In genomic region chr1:222955964-222956363, GRCh38 we compare ENCODE assay signal across 18 cellular contexts.
DNase-seq lines count a peak whose midpoint lies in the region; ATAC-seq, FAIRE-seq and TF ChIP-seq lines count a peak whose summit lies in the region.
"Had no signal": no experiment of that assay in that cellular context is flagged by ENCODE, and none has a peak within 500 bp of the region (broad histone marks: within the 10 kb centered on the region; RNA-seq: fewer than 3 reads in every experiment).

No MANE protein-coding gene starts in this region.

- H3K23ac ChIP-seq in IMR-90 (ENCODE audit: low read depth, low read length), result no peak overlapping the region

- H3K27ac Mint-ChIP-seq in nephron progenitor cell, result peak overlapping the region; percentile 58
- no peak overlapping the region for H3K27ac Mint-ChIP-seq in activated naive CD8-positive, alpha-beta T cell treated with anti-CD3 and anti-CD28 coated beads for 36 hours
- H3K27ac Mint-ChIP-seq: CD8-positive, alpha-beta T cell; GM23338 had no signal

- no peaks in the 10 kb centered on the region for H3K9me1 ChIP-seq in IMR-90 (ENCODE audit: insufficient read depth, low read length)
- no peaks in the 10 kb centered on the region for H3K9me1 ChIP-seq in keratinocyte (ENCODE audit: control insufficient read depth, extremely low read depth, insufficient read depth, low read length)

- no peak overlapping the region for H2BK15ac ChIP-seq in IMR-90 (ENCODE audit: low read depth, low read length)

- no peak overlapping the region for H3K14ac ChIP-seq in IMR-90 (replicated peaks; ENCODE audit: low read depth, low read length)

- POLR2A ChIA-PET in IMR-90 (lab: Charles Lee; ENCODE audit: unreplicated experiment), result no interaction called here

- H3K4me3 ChIP-seq in IMR-90 (ENCODE audit: insufficient read depth, low read depth, low read length) (no peak overlapping the region), esophagus muscularis mucosa (no peak overlapping the region), keratinocyte (ENCODE audit: control insufficient read depth in 2 of 3, extremely low read depth in 1 of 3, insufficient read depth in 2 of 3, low read depth in 1 of 3, low read length in 3 of 3) (no peak overlapping the region), aorta (ENCODE audit: low read length in 2 of 2) (no peak overlapping the region)
- H3K4me3 ChIP-seq: GM23338 had no signal

- H3K9ac ChIP-seq in IMR-90 (ENCODE audit: low read depth, low read length) (no peak overlapping the region), keratinocyte (ENCODE audit: control insufficient read depth, extremely low read depth, insufficient read depth, low read length) (no peak overlapping the region)

- H2BK20ac ChIP-seq in IMR-90 (ENCODE audit: low read depth, low read length), result no peak overlapping the region

- DNase-seq in IMR-90, result no peak
- DNase-seq in esophagus muscularis mucosa (ENCODE audit: extremely low spot score), result no peak
- DNase-seq in keratinocyte (ENCODE audit: low read depth, low spot score), result no peak
- DNase-seq in nephron progenitor cell, result no peak
- no peak for DNase-seq in aorta
- DNase-seq in activated naive CD8-positive, alpha-beta T cell treated with anti-CD3 and anti-CD28 coated beads for 36 hours, result no peak
- DNase-seq: Caco-2; CD8-positive, alpha-beta T cell; DND-41; GDM1; H7 had no signal

- in situ Hi-C loops in IMR-90 (cut with MboI; ENCODE audit: low sequenced_read_pairs), result no loop called here

- no peak for TF ChIP-seq RAD21 in IMR-90 (IDR thresholded peaks at IDR 0.05; ENCODE audit: low read length)

- no peaks in the 10 kb centered on the region for H3K27me3 Mint-ChIP-seq in nephron progenitor cell (ENCODE audit: low read depth, poor library complexity)
- no peaks in the 10 kb centered on the region for H3K27me3 Mint-ChIP-seq in activated naive CD8-positive, alpha-beta T cell treated with anti-CD3 and anti-CD28 coated beads for 36 hours

- dilution Hi-C loops in IMR-90 (cut with HindIII; ENCODE audit: low sequenced_read_pairs, unreplicated experiment) (no loop called here), keratinocyte (cut with MboI; ENCODE audit: extremely low pct_ligation_motif_present, low sequenced_read_pairs) (no loop called here)

- H3K56ac ChIP-seq in IMR-90 (ENCODE audit: extremely low read depth, insufficient read depth, low read length), result no peak overlapping the region

- CTCF ChIA-PET in IMR-90 (lab: Yijun Ruan, JAX), result no interaction called here

- H2AK9ac ChIP-seq in IMR-90 (replicated peaks; ENCODE audit: low read depth, low read length, poor library complexity), result no peak overlapping the region

- H4K91ac ChIP-seq in IMR-90 (ENCODE audit: insufficient read depth, low read depth, low read length), result no peak overlapping the region

- H3K9me3 ChIP-seq in IMR-90 (ENCODE audit: control insufficient read depth, insufficient read depth, low read length), result no peaks in the 10 kb centered on the region
- no peaks in the 10 kb centered on the region for H3K9me3 ChIP-seq in esophagus muscularis mucosa
- no peaks in the 10 kb centered on the region for H3K9me3 ChIP-seq in keratinocyte (ENCODE audit: control insufficient read depth, low read depth, low read length)
- H3K9me3 ChIP-seq in aorta (ENCODE audit: control insufficient read depth, low read length), result no peaks in the 10 kb centered on the region
- H3K9me3 ChIP-seq: Caco-2 had no signal

- no peaks in the 10 kb centered on the region for H4K20me1 ChIP-seq in IMR-90 (ENCODE audit: insufficient read depth, low read length)
- no peaks in the 10 kb centered on the region for H4K20me1 ChIP-seq in keratinocyte (ENCODE audit: control insufficient read depth, extremely low read depth, insufficient read depth, low read length)

- H2BK120ac ChIP-seq in IMR-90 (ENCODE audit: low read depth, low read length), result no peak overlapping the region

- no peak overlapping the region for H4K5ac ChIP-seq in IMR-90 (ENCODE audit: low read depth, low read length)

- no peak for TF ChIP-seq EP300 in esophagus muscularis mucosa (IDR thresholded peaks at IDR 0.05)

- no peaks in the 10 kb centered on the region for H3K79me2 ChIP-seq in keratinocyte (ENCODE audit: control insufficient read depth, insufficient read depth, low read length)

- TF ChIP-seq POLR2A in IMR-90 (IDR thresholded peaks at IDR 0.05; ENCODE audit: low read depth, low read length) (no peak), esophagus muscularis mucosa (IDR thresholded peaks at IDR 0.05; ENCODE audit: low read depth) (no peak)

- H2AK5ac ChIP-seq in IMR-90 (ENCODE audit: low read depth, low read length), result no peak overlapping the region

- H3K4ac ChIP-seq in IMR-90 (ENCODE audit: low read depth, low read length), result no peak overlapping the region

- H3K4me2 ChIP-seq in IMR-90 (ENCODE audit: low read depth, low read length) (no peak overlapping the region; the same call in 1 of the 2 replicates), keratinocyte (ENCODE audit: control insufficient read depth, extremely low read depth, insufficient read depth, low read depth, low read length) (no peak overlapping the region)
- H3K4me2 ChIP-seq: GM23338 had no signal

- H3K18ac ChIP-seq in IMR-90 (ENCODE audit: low read depth, low read length), result no peak overlapping the region

- H3K27ac ChIP-seq in IMR-90 (ENCODE audit: insufficient read depth, low read length) (no peak overlapping the region), esophagus muscularis mucosa (replicated peaks in 1 of 4) (peak overlapping the region in 3 of 4 donors; percentile 16 to 58 (median 31)), keratinocyte (ENCODE audit: control insufficient read depth, insufficient read depth, low read length) (no peak overlapping the region), aorta (ENCODE audit: low read depth in 1 of 2, low read length in 2 of 2) (no peak overlapping the region)

- no TSS peak for BruUV-seq in IMR-90 (replicated peaks; lab: Mats Ljungman, UMichigan)

- H2AFZ ChIP-seq in IMR-90 (replicated peaks; ENCODE audit: low read length, poor library complexity), result no peak overlapping the region
- H2AFZ ChIP-seq in keratinocyte (ENCODE audit: control insufficient read depth, low read length), result no peak overlapping the region
- H2AFZ ChIP-seq: GM23338 had no signal

- FAIRE-seq in keratinocyte (lab: Jason Lieb, UNC), result peak; percentile 34
- FAIRE-seq: A204.1, GM12892, GM19239 had no signal

- WGBS in IMR-90 (ENCODE audit: extremely low coverage in 2 of 2, insufficient read length in 1 of 2), 2 experiments, result no CpG with 5 or more reads among the region's 2 CpGs
- 82% methylated on average over 2 of the region's 2 CpGs for WGBS in esophagus muscularis mucosa
- WGBS in aorta, 2 donors, result 85 to 88% methylated on average over 2 of the region's 2 CpGs

- ATAC-seq in IMR-90 (ENCODE audit: low read depth) (peak; percentile 71), GM19467 (IDR thresholded peaks at IDR 0.05; ENCODE audit: unreplicated experiment) (no peak), aorta (ENCODE audit: low FRiP score) (no peak), GM19035 (IDR thresholded peaks at IDR 0.05; ENCODE audit: unreplicated experiment) (no peak)
- ATAC-seq: CD8-positive, alpha-beta T cell; GM23338 had no signal

- peaks cover 58% of the 10 kb centered on the region for H3K36me3 Mint-ChIP-seq in nephron progenitor cell (ENCODE audit: low read depth)
- H3K36me3 Mint-ChIP-seq in activated naive CD8-positive, alpha-beta T cell treated with anti-CD3 and anti-CD28 coated beads for 36 hours, result peaks cover 8% of the 10 kb centered on the region
- H3K36me3 Mint-ChIP-seq: CD14-positive monocyte; CD8-positive, alpha-beta T cell had no signal

- peaks cover 3% of the 10 kb centered on the region for H3K4me1 ChIP-seq in IMR-90 (ENCODE audit: control insufficient read depth, insufficient read depth, low read length)
- H3K4me1 ChIP-seq in esophagus muscularis mucosa, result peaks cover 0 to 48% (median 40%) of the 10 kb centered on the region in 4 donors
- no peaks in the 10 kb centered on the region for H3K4me1 ChIP-seq in keratinocyte (ENCODE audit: control insufficient read depth, extremely low read depth, insufficient read depth, low read length)
- no peaks in the 10 kb centered on the region for H3K4me1 ChIP-seq in aorta (ENCODE audit: control insufficient read depth in 1 of 2, insufficient read depth in 2 of 2, low read length in 2 of 2)
- H3K4me1 ChIP-seq: Caco-2 had no signal

- no peaks in the 10 kb centered on the region for H3K79me1 ChIP-seq in IMR-90 (ENCODE audit: low read depth in 1 of 2, low read length in 2 of 2)

- intact Hi-C loops in IMR-90 (cut with micrococcal nuclease), result no loop called here
- intact Hi-C loops in esophagus muscularis mucosa (cut with DNase I), result no loop called here
- intact Hi-C loops in aorta (cut with DNase I), result no loop called here

- H3K27me3 ChIP-seq in IMR-90 (ENCODE audit: control insufficient read depth, insufficient read depth, low read length) (no peaks in the 10 kb centered on the region), esophagus muscularis mucosa (no peaks in the 10 kb centered on the region), keratinocyte (ENCODE audit: control insufficient read depth, extremely low read depth, insufficient read depth, low read length) (no peaks in the 10 kb centered on the region), aorta (ENCODE audit: control insufficient read depth in 1 of 2, insufficient read depth in 2 of 2, low read length in 1 of 2) (no peaks in the 10 kb centered on the region)

- TF ChIP-seq CTCF in IMR-90 (conservative IDR thresholded peaks at IDR 0.05; ENCODE audit: low read depth, low read length) (no peak), esophagus muscularis mucosa (IDR thresholded peaks at IDR 0.05) (no peak), keratinocyte (optimal IDR thresholded peaks at IDR 0.05 in 1 of 3, IDR thresholded peaks at IDR 0.05 in 1 of 3, conservative IDR thresholded peaks at IDR 0.05 in 1 of 3; ENCODE audit: extremely low read depth in 1 of 3, insufficient read depth in 2 of 3, low read length in 3 of 3) (no peak), nephron progenitor cell (IDR thresholded peaks at IDR 0.05) (no peak)

- H3K9me3 Mint-ChIP-seq in nephron progenitor cell, result peaks cover 24% of the 10 kb centered on the region
- peaks cover 4% of the 10 kb centered on the region for H3K9me3 Mint-ChIP-seq in activated naive CD8-positive, alpha-beta T cell treated with anti-CD3 and anti-CD28 coated beads for 36 hours
- H3K9me3 Mint-ChIP-seq: CD8-positive, alpha-beta T cell had no signal

- no peak overlapping the region for H3K4me3 Mint-ChIP-seq in nephron progenitor cell
- H3K4me3 Mint-ChIP-seq in activated naive CD8-positive, alpha-beta T cell treated with anti-CD3 and anti-CD28 coated beads for 36 hours, result no peak overlapping the region
- H3K4me3 Mint-ChIP-seq: CD14-positive monocyte; CD8-positive, alpha-beta T cell; GM23338 had no signal

- H2BK5ac ChIP-seq in IMR-90 (ENCODE audit: low read depth, low read length, poor library complexity, severe bottlenecking), result no peak overlapping the region

- H4K8ac ChIP-seq in IMR-90 (ENCODE audit: low read depth in 2 of 2, low read length in 2 of 2), result no peak overlapping the region

- H3K36me3 ChIP-seq in IMR-90 (ENCODE audit: control insufficient read depth, insufficient read depth, low read length) (no peaks in the 10 kb centered on the region), esophagus muscularis mucosa (no peaks in the 10 kb centered on the region), keratinocyte (ENCODE audit: control insufficient read depth in 2 of 2, extremely low read depth in 1 of 2, insufficient read depth in 2 of 2, low read length in 2 of 2) (no peaks in the 10 kb centered on the region), aorta (ENCODE audit: control insufficient read depth in 1 of 2, insufficient read depth in 2 of 2, low read length in 1 of 2) (no peaks in the 10 kb centered on the region)

- peaks cover 25% of the 10 kb centered on the region for H3K4me1 Mint-ChIP-seq in nephron progenitor cell
- peaks cover 2% of the 10 kb centered on the region for H3K4me1 Mint-ChIP-seq in activated naive CD8-positive, alpha-beta T cell treated with anti-CD3 and anti-CD28 coated beads for 36 hours
- H3K4me1 Mint-ChIP-seq: CD14-positive monocyte had no signal

Comparison
In these comparisons a context has a peak if more than half of its experiments do, and no peak if none do; other contexts are left out.
1. H3K27ac ChIP-seq: peak in esophagus muscularis mucosa (3 of 4); none in IMR-90 (single experiment), keratinocyte (single experiment) and aorta (0 of 2).